Comparison of ENCODE assay signal across 8 cellular contexts in the genomic region with DNA sequence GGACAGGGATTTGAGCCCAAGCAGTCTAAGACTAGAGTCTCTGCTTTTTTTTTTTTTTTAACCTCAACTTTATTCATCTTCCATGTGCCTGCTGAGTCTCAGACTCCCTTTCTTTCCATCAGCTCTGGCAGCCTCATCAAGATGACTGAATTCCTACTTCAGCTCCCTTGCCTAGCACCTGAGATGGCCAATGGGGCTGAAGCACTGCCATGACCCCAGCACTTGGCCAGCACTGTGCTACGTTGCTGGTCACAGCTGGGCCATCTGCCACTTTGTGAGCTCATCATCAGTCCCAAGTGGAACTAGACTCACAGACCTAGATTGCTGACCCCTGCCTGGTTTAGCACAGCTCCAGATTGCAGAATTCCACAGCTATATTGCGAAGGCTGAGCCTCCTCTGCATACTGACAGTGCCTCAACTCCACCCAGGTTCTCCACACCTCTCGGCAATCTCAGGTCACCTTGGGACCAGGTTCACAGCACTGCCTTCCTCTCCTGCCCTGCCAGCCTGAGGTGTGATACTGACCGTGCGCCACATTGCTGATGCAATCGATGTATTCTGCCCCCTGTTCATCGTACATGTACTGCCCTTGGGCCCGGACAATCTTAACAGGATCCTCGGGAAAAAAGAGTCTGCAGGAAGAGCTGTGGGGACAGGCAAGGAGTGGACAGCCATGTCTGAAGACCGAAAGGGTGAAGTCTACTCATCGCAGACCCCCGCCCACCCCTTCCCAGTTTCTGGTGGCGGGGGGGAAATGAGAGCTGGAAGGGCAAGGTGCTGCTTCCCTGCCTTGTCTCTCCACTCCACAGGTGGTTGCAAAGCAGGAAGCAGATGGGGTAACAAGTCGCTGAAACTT. TPM values are rescaled to one million over a fixed set of nuclear protein-coding genes. Genes with fewer than 3 reads are reported as not detected.
A peak's percentile ranks its signal among the peaks of the same experiment; 100 is the strongest.
DNase-seq lines count a peak whose midpoint lies in the region; ATAC-seq and TF ChIP-seq lines count a peak whose summit lies in the region.

No MANE protein-coding gene starts in this region.

- H3K9me3 ChIP-seq in upper lobe of left lung = no peaks in the 10 kb centered on the region

- no peak for DNase-seq in activated naive CD4-positive, alpha-beta T cell treated with anti-CD3 and anti-CD28 coated beads, Interleukin-2, amount 10 ng/mL, durations not matched to agents 7 days and 5 days
- DNase-seq in activated naive CD4-positive, alpha-beta T cell treated with anti-CD3 and anti-CD28 coated beads, Interleukin-2, amount 50 U/mL, for 16 hours = no peak
- no peak for DNase-seq in MCF 10A (ENCODE audit: unreplicated experiment)
- peak; percentile 36 to 63 for DNase-seq in lung microvascular endothelial cell (ENCODE audit: low read depth in 2 of 2)
- no peak for DNase-seq in upper lobe of left lung
- no peak for DNase-seq in G401 (ENCODE audit: low spot score)

- TF ChIP-seq POLR2A in upper lobe of left lung (IDR thresholded peaks at IDR 0.05) = no peak

- in situ Hi-C loops in G401 (cut with HindIII; ENCODE audit: low sequenced_read_pairs) = no loop called here

- 66 to 73% methylated on average over 12 to 14 of the region's 14 CpGs for WGBS in upper lobe of left lung, 2 donors

- H3K27ac Mint-ChIP-seq in activated naive CD4-positive, alpha-beta T cell treated with anti-CD3 and anti-CD28 coated beads, Interleukin-2, amount 10 ng/mL, durations not matched to agents 7 days and 5 days = peak overlapping the region; percentile 83
- peak overlapping the region; percentile 84 for H3K27ac Mint-ChIP-seq in MCF 10A (ENCODE audit: low read depth, unreplicated experiment)

- peak overlapping the region; percentile 85 for H3K4me3 Mint-ChIP-seq in activated naive CD4-positive, alpha-beta T cell treated with anti-CD3 and anti-CD28 coated beads, Interleukin-2, amount 10 ng/mL, durations not matched to agents 7 days and 5 days
- peak overlapping the region; percentile 80 for H3K4me3 Mint-ChIP-seq in MCF 10A (ENCODE audit: unreplicated experiment)

- BruUV-seq in MCF 10A (replicated peaks; lab: Mats Ljungman, UMichigan) = TSS peak; percentile 32

- TF ChIP-seq CTCF in MCF 10A (IDR thresholded peaks at IDR 0.05; ENCODE audit: unreplicated experiment) (no peak), upper lobe of left lung (IDR thresholded peaks at IDR 0.05) (no peak)

- POLR2A ChIA-PET in MCF 10A (lab: Yijun Ruan, JAX) = interaction anchor here (0.6 to 6.4 kb wide), 8 partner anchors 11 to 498 kb away, joined by 3 to 32 read pairs (median 4); a partner anchor contains a TSS

- H3K4me3 ChIP-seq in upper lobe of left lung = peak overlapping the region; percentile 67 to 93 (median 80)

- H3K27ac ChIP-seq in upper lobe of left lung = peak overlapping the region; percentile 95 to 99 (median 96)

- no peaks in the 10 kb centered on the region for H3K27me3 Mint-ChIP-seq in activated naive CD4-positive, alpha-beta T cell treated with anti-CD3 and anti-CD28 coated beads, Interleukin-2, amount 10 ng/mL, durations not matched to agents 7 days and 5 days
- H3K27me3 Mint-ChIP-seq in MCF 10A (ENCODE audit: insufficient read depth, unreplicated experiment) = no peaks in the 10 kb centered on the region

- intact Hi-C loops in MCF 10A (cut with micrococcal nuclease) = loop anchor here (5.0 kb wide), 1 partner anchor 556 kb away; no protein-coding TSS in a partner anchor

- H3K4me1 ChIP-seq in upper lobe of left lung = peaks cover 20 to 57% (median 36%) of the 10 kb centered on the region in 4 donors

- H3K4me1 Mint-ChIP-seq in activated naive CD4-positive, alpha-beta T cell treated with anti-CD3 and anti-CD28 coated beads, Interleukin-2, amount 10 ng/mL, durations not matched to agents 7 days and 5 days = peaks cover 76% of the 10 kb centered on the region
- peaks cover 51% of the 10 kb centered on the region for H3K4me1 Mint-ChIP-seq in MCF 10A (ENCODE audit: insufficient read depth, unreplicated experiment)

- ATAC-seq in upper lobe of left lung (ENCODE audit: low FRiP score in 2 of 2) (peak in 1 of 2 donors; percentile 23), GM18909 (IDR thresholded peaks at IDR 0.05; ENCODE audit: poor library complexity, unreplicated experiment) (no peak), GM18517 (IDR thresholded peaks at IDR 0.05; ENCODE audit: unreplicated experiment) (no peak)

- peaks cover 53% of the 10 kb centered on the region for H3K36me3 Mint-ChIP-seq in activated naive CD4-positive, alpha-beta T cell treated with anti-CD3 and anti-CD28 coated beads, Interleukin-2, amount 10 ng/mL, durations not matched to agents 7 days and 5 days
- H3K36me3 Mint-ChIP-seq in MCF 10A (ENCODE audit: insufficient read depth, unreplicated experiment) = peaks cover 54% of the 10 kb centered on the region

- H3K9me3 Mint-ChIP-seq in activated naive CD4-positive, alpha-beta T cell treated with anti-CD3 and anti-CD28 coated beads, Interleukin-2, amount 10 ng/mL, durations not matched to agents 7 days and 5 days = no peaks in the 10 kb centered on the region
- peaks cover 11% of the 10 kb centered on the region for H3K9me3 Mint-ChIP-seq in MCF 10A (ENCODE audit: unreplicated experiment)

- no peak for TF ChIP-seq EP300 in upper lobe of left lung (IDR thresholded peaks at IDR 0.05)

- H3K27me3 ChIP-seq in upper lobe of left lung = no peaks in the 10 kb centered on the region

- H3K36me3 ChIP-seq in upper lobe of left lung = peaks cover 0 to 48% (median 31%) of the 10 kb centered on the region in 4 donors

- CTCF ChIA-PET in activated naive CD4-positive, alpha-beta T cell treated with anti-CD3 and anti-CD28 coated beads, Interleukin-2, amount 10 ng/mL, durations not matched to agents 7 days and 5 days (lab: Charles Lee) = interaction anchor here (0.6 to 1.1 kb wide), 2 partner anchors 13 to 18 kb away, joined by 3 to 4 read pairs; no protein-coding TSS in a partner anchor
- CTCF ChIA-PET in MCF 10A (lab: Yijun Ruan, JAX) = interaction anchor here (0.6 to 1.5 kb wide), 5 partner anchors 10 to 86 kb away, joined by 3 to 7 read pairs (median 3); no protein-coding TSS in a partner anchor

RNA-seq across cellular contexts. Expression of a gene that starts 1.5 kb away (rescaled TPM):
- 112 and 115 TPM in 2 replicates for total RNA-seq in MCF 10A (2022)
- 27.9 and 44.6 TPM in 2 replicates for total RNA-seq in lung microvascular endothelial cell
- 100 to 1,000 TPM in 2 of 6 donors, 10 to 100 TPM in 4; 61.0 to 237 (median 91.9) TPM for total RNA-seq in upper lobe of left lung
- total RNA-seq in G401 (2014; rRNA removed; shearing (Covaris generic)) = 26.6 and 32.6 TPM in 2 replicates

RNA-seq across cellular contexts. Expression of a gene that starts 26.8 kb away (rescaled TPM):
- total RNA-seq in MCF 10A (2022) (313 and 364 TPM in 2 replicates), lung microvascular endothelial cell (41.6 and 58.1 TPM in 2 replicates), upper lobe of left lung (100 to 1,000 TPM in 3 of 6 donors, 10 to 100 TPM in 3; 61.8 to 133 (median 97.7) TPM)
- total RNA-seq in G401 (2014; rRNA removed; shearing (Covaris generic)) = 160 and 197 TPM in 2 replicates

RNA-seq across cellular contexts. Expression of a gene that starts 43.9 kb away (rescaled TPM):
- total RNA-seq in MCF 10A (2022) = not detected in 2 replicates
- total RNA-seq in lung microvascular endothelial cell = not detected in 2 replicates
- not detected for total RNA-seq in upper lobe of left lung
- total RNA-seq in G401 (2014; rRNA removed; shearing (Covaris generic)) = 0.03 TPM in 1 of 2 replicates, not detected in the other

Comparison
In these comparisons a context has a peak if more than half of its experiments do, and no peak if none do; other contexts are left out.
1. DNase-seq: peak in lung microvascular endothelial cell (2 of 2); none in activated naive CD4-positive, alpha-beta T cell treated with anti-CD3 and anti-CD28 coated beads, Interleukin-2, amount 10 ng/mL, durations not matched to agents 7 days and 5 days (single experiment), activated naive CD4-positive, alpha-beta T cell treated with anti-CD3 and anti-CD28 coated beads, Interleukin-2, amount 50 U/mL, for 16 hours (single experiment), MCF 10A (single experiment), upper lobe of left lung (0 of 2) and G401 (single experiment).